ENCODE assay signal across 8 cellular contexts in the genomic region with DNA sequence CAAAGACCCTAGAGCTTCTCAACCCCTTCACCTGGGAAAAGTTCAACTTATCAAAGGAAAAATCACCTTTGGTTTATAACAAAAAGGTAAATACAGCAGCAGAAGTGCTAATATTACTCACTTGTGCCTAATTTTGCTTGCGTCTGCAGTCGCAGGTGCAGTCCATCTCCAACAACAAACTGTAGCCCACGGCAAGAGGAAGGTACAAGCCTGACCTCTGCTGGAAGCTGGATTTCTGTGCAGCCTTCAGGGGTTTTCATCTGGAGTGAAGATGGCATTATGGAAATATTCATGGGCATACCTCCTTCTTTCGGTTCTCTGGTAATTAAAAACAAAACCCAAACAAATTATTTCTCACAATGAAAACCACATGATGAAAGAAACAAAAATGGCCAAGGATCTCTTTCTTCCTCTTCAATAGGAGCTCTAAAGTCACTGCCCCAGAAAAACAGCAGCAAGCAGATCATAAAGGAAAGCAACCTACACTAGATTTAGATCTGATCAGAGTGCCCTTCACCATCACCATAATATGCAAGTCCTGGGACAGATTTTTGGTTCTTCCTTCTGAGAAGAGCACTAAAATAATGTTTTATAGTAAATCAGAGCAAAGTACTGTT. TPM values are rescaled to one million over a fixed set of nuclear protein-coding genes. Genes with fewer than 3 reads are reported as not detected.
DNase-seq lines count a peak whose midpoint lies in the region; ATAC-seq lines count a peak whose summit lies in the region.

No MANE protein-coding gene starts in this region.

- in situ Hi-C loops in T47D (cut with HindIII; ENCODE audit: low pct_unique_long_range_greater_than_20kb, low sequenced_read_pairs) = no loop called here

- peak; percentile 93 for ATAC-seq in GM19438 (IDR thresholded peaks at IDR 0.05; ENCODE audit: low read depth, unreplicated experiment)
- peak; percentile 79 for ATAC-seq in HG03342 (IDR thresholded peaks at IDR 0.05; ENCODE audit: unreplicated experiment)
- peak; percentile 90 for ATAC-seq in left lobe of liver

- DNase-seq in NCI-H446 (lab: John Stamatoyannopoulos, UW) (peak; percentile 15 to 28), NCI-H446 treated with DMSO at 0.1 percent for 48 hours (lab: John Stamatoyannopoulos, UW) (no peak), NCI-H748 (lab: John Stamatoyannopoulos, UW; ENCODE audit: unreplicated experiment) (peak; percentile 78), T47D (ENCODE audit: low read depth in 1 of 2, low spot score in 1 of 2) (peak; percentile 9 to 71), left lobe of liver (ENCODE audit: low spot score) (no peak), NK-92 (lab: John Stamatoyannopoulos, UW; ENCODE audit: unreplicated experiment) (no peak)

RNA-seq across cellular contexts. Expression of a gene that starts 7.8 kb away (rescaled TPM):
- 2.1 TPM for total RNA-seq in left lobe of liver

RNA-seq across cellular contexts. Expression of a gene that starts 9.7 kb away (rescaled TPM):
- total RNA-seq in left lobe of liver = 8.5 TPM

Comparison
In these comparisons a context has a peak if more than half of its experiments do, and no peak if none do; other contexts are left out.
1. DNase-seq: peak in NCI-H446 (2 of 2), NCI-H748 (single experiment) and T47D (2 of 2); none in NCI-H446 treated with DMSO at 0.1 percent for 48 hours (single experiment), left lobe of liver (single experiment) and NK-92 (single experiment).
2. Peak in every context shown above with its lines, with median percentiles within 50 percentile points of each other: ATAC-seq.